In the genomic region with DNA sequence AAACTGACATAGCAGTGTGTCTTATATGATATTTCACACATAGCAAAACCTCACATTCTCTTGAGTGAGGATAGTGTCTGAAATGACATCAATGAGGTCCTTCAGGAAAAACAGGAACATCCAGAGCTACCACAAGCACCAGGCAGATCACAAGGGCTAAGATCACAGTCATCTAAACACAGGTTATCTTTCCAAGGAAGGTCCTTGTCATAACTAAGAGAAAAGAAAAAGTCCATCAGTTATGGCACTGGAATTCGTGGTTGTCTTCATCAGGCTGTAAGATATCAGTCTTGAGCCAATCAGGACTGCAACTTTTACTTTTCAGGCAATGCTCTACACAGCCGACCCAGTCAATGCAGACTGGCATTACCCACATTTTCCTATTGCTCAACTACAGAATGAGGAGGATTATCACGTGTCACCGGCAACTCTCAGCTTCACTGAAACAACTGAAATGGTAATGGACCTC, we compare ENCODE assay signal across 8 cellular contexts. TPM values are rescaled to one million over a fixed set of nuclear protein-coding genes. Genes with fewer than 3 reads are reported as not detected.
DNase-seq lines count a peak whose midpoint lies in the region; ATAC-seq, FAIRE-seq and TF ChIP-seq lines count a peak whose summit lies in the region.

No MANE protein-coding gene starts in this region.

- peak overlapping the region; percentile 62 for H3K4me2 ChIP-seq in HepG2 (ENCODE audit: low read depth, low read length)

- peaks cover 69% of the 10 kb centered on the region for H3K79me2 ChIP-seq in HepG2 (ENCODE audit: insufficient read depth, low read length)

- peak; percentile 22 for DNase-seq in activated naive CD4-positive, alpha-beta T cell treated with anti-CD3 and anti-CD28 coated beads for 36 hours
- no peak for DNase-seq in activated naive CD4-positive, alpha-beta T cell treated with anti-CD3 and anti-CD28 coated beads, Interleukin-2, amount 10 ng/mL, durations not matched to agents 7 days and 5 days
- DNase-seq in ascending aorta (ENCODE audit: low spot score in 2 of 2) (peak in 1 of 2 donors; percentile 84), HepG2 (ENCODE audit: low spot score) (no peak), upper lobe of left lung (peak in 1 of 2 donors; percentile 66), SHP77 treated with DMSO at 0.1 percent for 48 hours (lab: John Stamatoyannopoulos, UW) (no peak), NCI-H345 (lab: John Stamatoyannopoulos, UW) (no peak)

- no peak for TF ChIP-seq EP300 in HepG2 (IDR thresholded peaks at IDR 0.05; ENCODE audit: low read depth in 2 of 2, low read length in 2 of 2)
- no peak for TF ChIP-seq EP300 in HepG2 (CRISPR knock-in tag; IDR thresholded peaks at IDR 0.05; ENCODE audit: borderline replicate concordance)
- TF ChIP-seq EP300 in upper lobe of left lung (IDR thresholded peaks at IDR 0.05) = peak in 1 of 4 donors; percentile 64

- intact Hi-C loops in activated naive CD4-positive, alpha-beta T cell treated with anti-CD3 and anti-CD28 coated beads for 36 hours (cut with micrococcal nuclease) = no loop called here
- intact Hi-C loops in ascending aorta (cut with DNase I) (loop anchor here (1.0 kb wide), 1 partner anchor 20 kb away; no protein-coding TSS in a partner anchor), HepG2 (cut with micrococcal nuclease; ENCODE audit: unreplicated experiment) (loop anchor here (2.0 kb wide), 1 partner anchor 21 kb away; no protein-coding TSS in a partner anchor)

- TF ChIP-seq POLR2A in HepG2 (IDR thresholded peaks at IDR 0.05; ENCODE audit: insufficient read depth in 1 of 2, low read depth in 2 of 2, low read length in 2 of 2) = no peak
- no peak for TF ChIP-seq POLR2A in upper lobe of left lung (IDR thresholded peaks at IDR 0.05)

- no TSS peak for BruUV-seq in HepG2 (replicated peaks; lab: Mats Ljungman, UMichigan)

- no peak overlapping the region for H3K27ac Mint-ChIP-seq in activated naive CD4-positive, alpha-beta T cell treated with anti-CD3 and anti-CD28 coated beads for 36 hours
- no peak overlapping the region for H3K27ac Mint-ChIP-seq in activated naive CD4-positive, alpha-beta T cell treated with anti-CD3 and anti-CD28 coated beads, Interleukin-2, amount 10 ng/mL, durations not matched to agents 7 days and 5 days

- no peaks in the 10 kb centered on the region for H3K9me3 Mint-ChIP-seq in activated naive CD4-positive, alpha-beta T cell treated with anti-CD3 and anti-CD28 coated beads for 36 hours
- peaks cover 4% of the 10 kb centered on the region for H3K9me3 Mint-ChIP-seq in activated naive CD4-positive, alpha-beta T cell treated with anti-CD3 and anti-CD28 coated beads, Interleukin-2, amount 10 ng/mL, durations not matched to agents 7 days and 5 days

- H4K20me1 ChIP-seq in HepG2 (ENCODE audit: insufficient read depth, low read length) = 0 out of 2 replicates have a peak, but pooled peaks cover 3% of the 10 kb centered on the region

- H3K27me3 Mint-ChIP-seq in activated naive CD4-positive, alpha-beta T cell treated with anti-CD3 and anti-CD28 coated beads for 36 hours (ENCODE audit: low read depth) = peaks cover 13% of the 10 kb centered on the region
- peaks cover 29% of the 10 kb centered on the region for H3K27me3 Mint-ChIP-seq in activated naive CD4-positive, alpha-beta T cell treated with anti-CD3 and anti-CD28 coated beads, Interleukin-2, amount 10 ng/mL, durations not matched to agents 7 days and 5 days

- peaks cover 17 to 19% of the 10 kb centered on the region in 2 donors for H3K36me3 ChIP-seq in ascending aorta
- peaks cover 7 to 23% of the 10 kb centered on the region in 2 experiments; a peak in 4 of 5 replicates for H3K36me3 ChIP-seq in HepG2 (replicated peaks in 1 of 2; ENCODE audit: control insufficient read depth in 1 of 2, insufficient read depth in 2 of 2, low read length in 2 of 2)
- peaks cover 7 to 11% (median 9%) of the 10 kb centered on the region in 4 donors for H3K36me3 ChIP-seq in upper lobe of left lung

- in situ Hi-C loops in HepG2 (cut with HindIII; ENCODE audit: extremely low pct_ligation_motif_present, low pct_unique_long_range_greater_than_20kb) = no loop called here

- POLR2A ChIA-PET in HepG2 (lab: Yijun Ruan, JAX) = interaction anchor here (0.5 to 1.7 kb wide), 5 partner anchors 8 to 89 kb away, joined by 3 to 8 read pairs (median 3); a partner anchor contains a TSS

- WGBS in HepG2 (ENCODE audit: low lambda C conversion rate) = 6% methylated on average over 4 of the region's 4 CpGs
- 16 to 42% methylated on average over 4 of the region's 4 CpGs for WGBS in upper lobe of left lung, 2 donors

- CTCF ChIA-PET in activated naive CD4-positive, alpha-beta T cell treated with anti-CD3 and anti-CD28 coated beads for 36 hours (lab: Charles Lee) = no interaction called here
- CTCF ChIA-PET in activated naive CD4-positive, alpha-beta T cell treated with anti-CD3 and anti-CD28 coated beads, Interleukin-2, amount 10 ng/mL, durations not matched to agents 7 days and 5 days (lab: Charles Lee) = interaction anchor here (0.7 to 1.0 kb wide), 2 partner anchors 10 to 29 kb away, joined by 3 read pairs; no protein-coding TSS in a partner anchor
- CTCF ChIA-PET in HepG2 (lab: Yijun Ruan, JAX; ENCODE audit: low intra/inter-chr PET ratio, low total read pairs) = no interaction called here

- H3K36me3 Mint-ChIP-seq in activated naive CD4-positive, alpha-beta T cell treated with anti-CD3 and anti-CD28 coated beads for 36 hours (ENCODE audit: low read depth) = no peaks in the 10 kb centered on the region
- peaks cover 4% of the 10 kb centered on the region for H3K36me3 Mint-ChIP-seq in activated naive CD4-positive, alpha-beta T cell treated with anti-CD3 and anti-CD28 coated beads, Interleukin-2, amount 10 ng/mL, durations not matched to agents 7 days and 5 days

- no peak for TF ChIP-seq RAD21 in HepG2 (CRISPR knock-in tag; IDR thresholded peaks at IDR 0.05)

- ATAC-seq in HepG2 (peak; percentile 51), upper lobe of left lung (ENCODE audit: low FRiP score in 2 of 2) (peak; percentile 78 to 83), HG02642 (IDR thresholded peaks at IDR 0.05; ENCODE audit: poor library complexity, unreplicated experiment) (no peak)

- no peak for TF ChIP-seq CTCF in ascending aorta (IDR thresholded peaks at IDR 0.05)
- TF ChIP-seq CTCF in HepG2 (CRISPR knock-in tag; IDR thresholded peaks at IDR 0.05) = no peak
- no peak for TF ChIP-seq CTCF in upper lobe of left lung (IDR thresholded peaks at IDR 0.05)

- H3K27me3 ChIP-seq in ascending aorta (no peaks in the 10 kb centered on the region), HepG2 (ENCODE audit: control insufficient read depth in 1 of 2, insufficient read depth in 2 of 2, low read length in 2 of 2) (no peaks in the 10 kb centered on the region), upper lobe of left lung (no peaks in the 10 kb centered on the region)

- no peaks in the 10 kb centered on the region for H3K9me3 ChIP-seq in ascending aorta
- no peaks in the 10 kb centered on the region for H3K9me3 ChIP-seq in HepG2 (ENCODE audit: low read length)
- no peaks in the 10 kb centered on the region for H3K9me3 ChIP-seq in upper lobe of left lung

- peaks cover 18% of the 10 kb centered on the region for H3K4me1 Mint-ChIP-seq in activated naive CD4-positive, alpha-beta T cell treated with anti-CD3 and anti-CD28 coated beads for 36 hours (ENCODE audit: low read depth)
- H3K4me1 Mint-ChIP-seq in activated naive CD4-positive, alpha-beta T cell treated with anti-CD3 and anti-CD28 coated beads, Interleukin-2, amount 10 ng/mL, durations not matched to agents 7 days and 5 days = peaks cover 63% of the 10 kb centered on the region

- H3K27ac ChIP-seq in ascending aorta (peak overlapping the region; percentile 87 to 92), HepG2 (ENCODE audit: extremely low read length, insufficient read depth, low read length) (peak overlapping the region; percentile 54), upper lobe of left lung (peak overlapping the region; percentile 63 to 82 (median 81))

- H3K4me1 ChIP-seq in ascending aorta (peaks cover 11 to 70% of the 10 kb centered on the region in 2 donors), HepG2 (ENCODE audit: insufficient read depth, low read length) (peaks cover 59% of the 10 kb centered on the region), upper lobe of left lung (peaks cover 21 to 42% (median 33%) of the 10 kb centered on the region in 4 donors)

- peak overlapping the region; percentile 41 to 45 for H3K4me3 ChIP-seq in ascending aorta
- H3K4me3 ChIP-seq in HepG2 (replicated peaks in 1 of 3; ENCODE audit: insufficient read depth in 1 of 3, low read depth in 2 of 3, low read length in 3 of 3) = peak overlapping the region in 1 of 3 experiments; percentile 24; a peak in 1 of 6 replicates
- H3K4me3 ChIP-seq in upper lobe of left lung = peak overlapping the region in 1 of 4 donors; percentile 4

- no peak overlapping the region for H3K9ac ChIP-seq in HepG2 (ENCODE audit: insufficient read depth, low read depth, low read length)

- H3K4me3 Mint-ChIP-seq in activated naive CD4-positive, alpha-beta T cell treated with anti-CD3 and anti-CD28 coated beads for 36 hours = no peak overlapping the region
- no peak overlapping the region for H3K4me3 Mint-ChIP-seq in activated naive CD4-positive, alpha-beta T cell treated with anti-CD3 and anti-CD28 coated beads, Interleukin-2, amount 10 ng/mL, durations not matched to agents 7 days and 5 days

- no peak for FAIRE-seq in HepG2 (lab: Jason Lieb, UNC)

- H2AFZ ChIP-seq in HepG2 (ENCODE audit: low read length) = no peak overlapping the region

RNA-seq across cellular contexts. Expression of a gene that starts 26.4 kb away (rescaled TPM):
- under 1 TPM; 0.32 to 0.33 TPM for total RNA-seq in activated naive CD4-positive, alpha-beta T cell treated with anti-CD3 and anti-CD28 coated beads for 36 hours
- total RNA-seq in ascending aorta (111 TPM), HepG2 (2016; rRNA removed; fragmentation: Illumina TruSeq; extraction: Trizol) (32.4 and 35.3 TPM in 2 replicates), upper lobe of left lung (100 to 1,000 TPM; 105 to 222 (median 116) TPM)
- total RNA-seq in HepG2 (2016; cell fraction: cytosol; rRNA removed; fragmentation: Illumina TruSeq; extraction: Trizol; ENCODE audit: low read depth) = 4.0 and 6.4 TPM in 2 replicates
- total RNA-seq in HepG2 (2016; cell fraction: insoluble cytoplasmic fraction; rRNA removed; fragmentation: Illumina TruSeq; extraction: Trizol) = 31.2 and 35.2 TPM in 2 replicates
- total RNA-seq in HepG2 (2016; cell fraction: membrane; rRNA removed; fragmentation: Illumina TruSeq; extraction: Trizol) = 17.0 and 17.8 TPM in 2 replicates
- 54.6 and 67.3 TPM in 2 replicates for total RNA-seq in HepG2 (2016; cell fraction: nucleus; rRNA removed; fragmentation: Illumina TruSeq; extraction: Trizol)
- polyA plus RNA-seq in HepG2 (2011; rRNA removed) = 79.7 and 93.0 TPM in 2 replicates
- polyA plus RNA-seq in HepG2 (2011; cell fraction: cytosol; rRNA removed) = 58.6 and 75.5 TPM in 2 replicates
- 47.3 and 51.2 TPM in 2 replicates for polyA plus RNA-seq in HepG2 (2011; cell fraction: nucleus; rRNA removed)
- 53.6 and 75.8 TPM in 2 replicates for polyA plus RNA-seq in HepG2 (2012)
- 4.5 and 5.4 TPM in 2 replicates for polyA plus RNA-seq in HepG2 (2016; cell fraction: cytosol; fragmentation: Illumina TruSeq; extraction: Trizol; ENCODE audit: low read depth)
- 22.3 and 23.2 TPM in 2 replicates for polyA plus RNA-seq in HepG2 (2016; cell fraction: insoluble cytoplasmic fraction; fragmentation: Illumina TruSeq; extraction: Trizol; ENCODE audit: low read depth)
- polyA plus RNA-seq in HepG2 (2016; cell fraction: membrane; fragmentation: Illumina TruSeq; extraction: Trizol; ENCODE audit: low read depth) = 7.2 and 8.4 TPM in 2 replicates
- polyA plus RNA-seq in HepG2 (2016; cell fraction: nucleus; fragmentation: Illumina TruSeq; extraction: Trizol; ENCODE audit: insufficient read depth, low read depth) = 51.7 and 52.8 TPM in 2 replicates
- polyA minus RNA-seq in HepG2 (2011; rRNA and poly(A)+ RNA removed; ENCODE audit: low replicate concordance) = 110 and 520 TPM in 2 replicates
- polyA minus RNA-seq in HepG2 (2011; cell fraction: cytosol; rRNA and poly(A)+ RNA removed) = 104 and 121 TPM in 2 replicates
- 157 and 174 TPM in 2 replicates for polyA minus RNA-seq in HepG2 (2011; cell fraction: nucleus; rRNA and poly(A)+ RNA removed)

RNA-seq across cellular contexts. Expression of a gene that starts 54.9 kb away (rescaled TPM):
- total RNA-seq in activated naive CD4-positive, alpha-beta T cell treated with anti-CD3 and anti-CD28 coated beads for 36 hours = 100 to 1,000 TPM; 181 to 202 TPM
- total RNA-seq in ascending aorta (2.6 TPM), HepG2 (2016; rRNA removed; fragmentation: Illumina TruSeq; extraction: Trizol) (169 and 261 TPM in 2 replicates), upper lobe of left lung (10 to 100 TPM; 15.2 to 69.5 (median 29.8) TPM)
- total RNA-seq in HepG2 (2016; cell fraction: cytosol; rRNA removed; fragmentation: Illumina TruSeq; extraction: Trizol; ENCODE audit: low read depth) = 27.2 TPM in 2 replicates
- 163 and 273 TPM in 2 replicates for total RNA-seq in HepG2 (2016; cell fraction: insoluble cytoplasmic fraction; rRNA removed; fragmentation: Illumina TruSeq; extraction: Trizol)
- 67.3 and 70.0 TPM in 2 replicates for total RNA-seq in HepG2 (2016; cell fraction: membrane; rRNA removed; fragmentation: Illumina TruSeq; extraction: Trizol)
- total RNA-seq in HepG2 (2016; cell fraction: nucleus; rRNA removed; fragmentation: Illumina TruSeq; extraction: Trizol) = 61.3 and 63.7 TPM in 2 replicates
- 116 and 140 TPM in 2 replicates for polyA plus RNA-seq in HepG2 (2011; rRNA removed)
- polyA plus RNA-seq in HepG2 (2011; cell fraction: cytosol; rRNA removed) = 101 and 134 TPM in 2 replicates
- polyA plus RNA-seq in HepG2 (2011; cell fraction: nucleus; rRNA removed) = 32.2 and 45.1 TPM in 2 replicates
- 119 TPM in 2 replicates for polyA plus RNA-seq in HepG2 (2012)
- 38.3 and 40.3 TPM in 2 replicates for polyA plus RNA-seq in HepG2 (2016; cell fraction: cytosol; fragmentation: Illumina TruSeq; extraction: Trizol; ENCODE audit: low read depth)
- 219 and 228 TPM in 2 replicates for polyA plus RNA-seq in HepG2 (2016; cell fraction: insoluble cytoplasmic fraction; fragmentation: Illumina TruSeq; extraction: Trizol; ENCODE audit: low read depth)
- 48.3 and 52.7 TPM in 2 replicates for polyA plus RNA-seq in HepG2 (2016; cell fraction: membrane; fragmentation: Illumina TruSeq; extraction: Trizol; ENCODE audit: low read depth)
- polyA plus RNA-seq in HepG2 (2016; cell fraction: nucleus; fragmentation: Illumina TruSeq; extraction: Trizol; ENCODE audit: insufficient read depth, low read depth) = 72.2 and 82.4 TPM in 2 replicates
- 42.3 and 110 TPM in 2 replicates for polyA minus RNA-seq in HepG2 (2011; rRNA and poly(A)+ RNA removed; ENCODE audit: low replicate concordance)
- polyA minus RNA-seq in HepG2 (2011; cell fraction: cytosol; rRNA and poly(A)+ RNA removed) = 54.0 and 56.2 TPM in 2 replicates
- polyA minus RNA-seq in HepG2 (2011; cell fraction: nucleus; rRNA and poly(A)+ RNA removed) = 52.7 and 59.6 TPM in 2 replicates
